ENCODE assay signal across 2 cellular contexts in the genomic region with DNA sequence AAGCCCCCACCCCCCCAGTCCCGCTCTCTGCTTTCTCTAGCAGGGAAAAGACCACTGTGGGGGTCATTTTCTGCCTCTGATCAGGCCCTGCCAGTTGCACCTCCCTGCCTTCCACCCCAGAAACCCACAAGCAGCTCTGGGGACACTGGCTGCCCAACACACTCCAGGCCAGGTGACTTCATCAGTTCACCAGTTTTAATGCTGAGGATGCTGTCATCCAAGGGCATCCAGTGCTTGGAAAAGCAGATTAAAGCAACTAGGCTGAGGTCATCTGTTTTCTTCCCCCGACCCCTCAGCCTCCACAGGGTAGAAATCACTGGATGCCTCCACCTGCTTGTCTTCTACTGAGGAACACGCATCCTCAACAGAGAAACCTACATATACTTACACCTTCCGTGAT.
A peak's percentile ranks its signal among the peaks of the same experiment; 100 is the strongest.
TF ChIP-seq lines count a peak whose summit lies in the region.

No MANE protein-coding gene starts in this region.

TF ChIP-seq in HEK293, 187 proteins besides CTCF, POLR2A, EP300 and RAD21 (continued from another document):
- TF ChIP-seq, protein P1, sequence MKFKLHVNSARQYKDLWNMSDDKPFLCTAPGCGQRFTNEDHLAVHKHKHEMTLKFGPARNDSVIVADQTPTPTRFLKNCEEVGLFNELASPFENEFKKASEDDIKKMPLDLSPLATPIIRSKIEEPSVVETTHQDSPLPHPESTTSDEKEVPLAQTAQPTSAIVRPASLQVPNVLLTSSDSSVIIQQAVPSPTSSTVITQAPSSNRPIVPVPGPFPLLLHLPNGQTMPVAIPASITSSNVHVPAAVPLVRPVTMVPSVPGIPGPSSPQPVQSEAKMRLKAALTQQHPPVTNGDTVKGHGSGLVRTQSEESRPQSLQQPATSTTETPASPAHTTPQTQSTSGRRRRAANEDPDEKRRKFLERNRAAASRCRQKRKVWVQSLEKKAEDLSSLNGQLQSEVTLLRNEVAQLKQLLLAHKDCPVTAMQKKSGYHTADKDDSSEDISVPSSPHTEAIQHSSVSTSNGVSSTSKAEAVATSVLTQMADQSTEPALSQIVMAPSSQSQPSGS (tag by site-specific recombination; IDR thresholded peaks at IDR 0.05; ENCODE audit: low read depth), result 0 out of 2 replicates have a peak, but pooled peaks have one; percentile 24
- TF ChIP-seq OVOL3 (tag by site-specific recombination; IDR thresholded peaks at IDR 0.05), result no peak

TF ChIP-seq in IMR-90, 13 proteins besides CTCF, POLR2A, EP300 and RAD21 (continued from another document):
- TF ChIP-seq, protein P2, sequence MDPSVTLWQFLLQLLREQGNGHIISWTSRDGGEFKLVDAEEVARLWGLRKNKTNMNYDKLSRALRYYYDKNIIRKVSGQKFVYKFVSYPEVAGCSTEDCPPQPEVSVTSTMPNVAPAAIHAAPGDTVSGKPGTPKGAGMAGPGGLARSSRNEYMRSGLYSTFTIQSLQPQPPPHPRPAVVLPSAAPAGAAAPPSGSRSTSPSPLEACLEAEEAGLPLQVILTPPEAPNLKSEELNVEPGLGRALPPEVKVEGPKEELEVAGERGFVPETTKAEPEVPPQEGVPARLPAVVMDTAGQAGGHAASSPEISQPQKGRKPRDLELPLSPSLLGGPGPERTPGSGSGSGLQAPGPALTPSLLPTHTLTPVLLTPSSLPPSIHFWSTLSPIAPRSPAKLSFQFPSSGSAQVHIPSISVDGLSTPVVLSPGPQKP (IDR thresholded peaks at IDR 0.05; ENCODE audit: borderline replicate concordance, low read depth, low read length), result no peak
- TF ChIP-seq BHLHE40 (IDR thresholded peaks at IDR 0.05; ENCODE audit: low read depth, low read length) (no peak), CHD1 (IDR thresholded peaks at IDR 0.05; ENCODE audit: low read depth, low read length) (no peak), MAZ (IDR thresholded peaks at IDR 0.05; ENCODE audit: borderline replicate concordance, low read depth, low read length) (no peak), CEBPB (IDR thresholded peaks at IDR 0.05; ENCODE audit: low read depth, low read length) (no peak)
